Comparison of ENCODE assay signal across 8 cellular contexts in the genomic region with DNA sequence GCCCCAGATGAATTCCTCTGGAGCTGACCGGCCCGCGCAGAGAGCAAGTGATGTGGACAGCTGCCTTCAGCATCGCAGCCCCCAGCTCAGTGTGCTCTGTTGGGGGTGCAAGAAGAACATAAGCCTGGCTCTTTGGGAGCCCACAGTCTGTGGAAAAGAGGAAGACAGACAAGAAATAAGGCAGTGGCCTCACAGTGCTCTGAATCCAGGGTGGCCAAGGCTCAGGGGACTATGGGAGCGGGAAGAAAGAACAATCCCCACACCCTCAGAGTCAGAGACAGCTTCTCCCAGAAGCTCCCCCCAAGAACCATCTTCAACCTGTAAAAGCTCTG. TPM values are rescaled to one million over a fixed set of nuclear protein-coding genes. Genes with fewer than 3 reads are reported as not detected.
DNase-seq lines count a peak whose midpoint lies in the region; ATAC-seq and TF ChIP-seq lines count a peak whose summit lies in the region.

No MANE protein-coding gene starts in this region.

- TF ChIP-seq POLR2A in prostate gland (IDR thresholded peaks at IDR 0.05), result no peak

- 18% methylated on average over 5 of the region's 5 CpGs for WGBS in prostate gland

- H3K9me3 ChIP-seq in DND-41 (ENCODE audit: insufficient read depth, low read length, severe bottlenecking), result no peaks in the 10 kb centered on the region
- H3K9me3 ChIP-seq in SJCRH30 (replicated peaks), result no peaks in the 10 kb centered on the region
- H3K9me3 ChIP-seq in prostate gland, result no peaks in the 10 kb centered on the region

- H4K20me1 ChIP-seq in DND-41 (ENCODE audit: insufficient read depth, low read length), result no peaks in the 10 kb centered on the region

- H3K27me3 ChIP-seq in DND-41 (ENCODE audit: insufficient read depth, low read length, poor library complexity), result no peaks in the 10 kb centered on the region
- H3K27me3 ChIP-seq in SJCRH30, result no peaks in the 10 kb centered on the region
- H3K27me3 ChIP-seq in prostate gland (replicated peaks; ENCODE audit: insufficient read depth), result no peaks in the 10 kb centered on the region

- ATAC-seq in DND-41 (ENCODE audit: insufficient read depth, low read depth), result no peak
- no peak for ATAC-seq in HG03025 (IDR thresholded peaks at IDR 0.05; ENCODE audit: low FRiP score, unreplicated experiment)
- ATAC-seq in HG03095 (IDR thresholded peaks at IDR 0.05; ENCODE audit: unreplicated experiment), result no peak

- H2AFZ ChIP-seq in DND-41 (ENCODE audit: low read depth, low read length), result peak overlapping the region; percentile 80

- H3K4me1 ChIP-seq in DND-41 (ENCODE audit: insufficient read depth, low read length), result peaks cover 68% of the 10 kb centered on the region
- H3K4me1 ChIP-seq in SJCRH30, result peaks cover 11% of the 10 kb centered on the region
- H3K4me1 ChIP-seq in prostate gland (replicated peaks), result peaks cover 9% of the 10 kb centered on the region

- H3K36me3 ChIP-seq in DND-41 (ENCODE audit: insufficient read depth, low read length) (peaks cover 11% of the 10 kb centered on the region; the same call in 1 of the 2 replicates), SJCRH30 (peaks cover 6% of the 10 kb centered on the region), prostate gland (no peaks in the 10 kb centered on the region)

- intact Hi-C loops in prostate gland (cut with DNase I), result loop anchor here (2.0 kb wide), 1 partner anchor 30 kb away; a partner anchor contains a TSS

- peak overlapping the region; percentile 83 for H3K27ac ChIP-seq in DND-41 (ENCODE audit: low read length)
- H3K27ac ChIP-seq in SJCRH30, result no peak overlapping the region; the same call in 1 of the 2 replicates
- peak overlapping the region; percentile 94 for H3K27ac ChIP-seq in prostate gland

- peak overlapping the region; percentile 82 for H3K4me2 ChIP-seq in DND-41 (ENCODE audit: insufficient read depth, low read length)

- peak overlapping the region; percentile 68 for H3K9ac ChIP-seq in DND-41 (ENCODE audit: low read depth, low read length)

- peak overlapping the region; percentile 36 to 78; a peak in 3 of 4 replicates for H3K4me3 ChIP-seq in DND-41 (ENCODE audit: low read depth in 1 of 2, low read length in 2 of 2)
- peak overlapping the region; percentile 70 for H3K4me3 ChIP-seq in SJCRH30
- peak overlapping the region; percentile 81 for H3K4me3 ChIP-seq in epithelial cell of proximal tubule (ENCODE audit: low read depth, low read length)
- H3K4me3 ChIP-seq in prostate gland, result peak overlapping the region; percentile 56 to 80

- TF ChIP-seq CTCF in DND-41 (IDR thresholded peaks at IDR 0.05; ENCODE audit: borderline replicate concordance, extremely low read depth, low read length, poor library complexity, severe bottlenecking) (no peak), epithelial cell of proximal tubule (conservative IDR thresholded peaks at IDR 0.05; ENCODE audit: low read depth, low read length) (no peak), prostate gland (IDR thresholded peaks at IDR 0.05) (peak in 1 of 4 experiments; percentile 10)

- peaks cover 40% of the 10 kb centered on the region for H3K79me2 ChIP-seq in DND-41 (ENCODE audit: insufficient read depth, low read length)

- DNase-seq in DND-41 (no peak), SJCRH30 (no peak), epithelial cell of proximal tubule (ENCODE audit: low read depth) (no peak), prostate gland (ENCODE audit: low spot score) (no peak), NCI-H2171 (lab: John Stamatoyannopoulos, UW) (no peak), NCI-H345 treated with DMSO at 0.1 percent for 48 hours (lab: John Stamatoyannopoulos, UW; ENCODE audit: unreplicated experiment) (no peak)

RNA-seq across cellular contexts. Expression of a gene that starts 0.3 kb away (rescaled TPM):
- total RNA-seq in SJCRH30 (2014; rRNA removed; shearing (Covaris generic)), result 4.6 and 4.7 TPM in 2 replicates
- 21.8 and 28.5 TPM in 2 replicates for total RNA-seq in epithelial cell of proximal tubule
- 10 to 100 TPM; 16.2 to 30.6 TPM for total RNA-seq in prostate gland

RNA-seq across cellular contexts. Expression of a gene that starts 2.5 kb away (rescaled TPM):
- total RNA-seq in SJCRH30 (2014; rRNA removed; shearing (Covaris generic)), result 40.7 and 42.4 TPM in 2 replicates
- total RNA-seq in epithelial cell of proximal tubule (30.8 and 49.5 TPM in 2 replicates), prostate gland (10 to 100 TPM; 52.2 to 70.1 TPM)

RNA-seq across cellular contexts. Expression of a gene that starts 22.1 kb away (rescaled TPM):
- total RNA-seq in SJCRH30 (2014; rRNA removed; shearing (Covaris generic)), result 6.8 and 8.6 TPM in 2 replicates
- total RNA-seq in epithelial cell of proximal tubule, result 26.6 and 32.7 TPM in 2 replicates
- 10 to 100 TPM in 1 of 2 donors, 1 to 10 TPM in 1; 9.1 to 13.0 TPM for total RNA-seq in prostate gland

RNA-seq across cellular contexts. Expression of a gene that starts 29.5 kb away (rescaled TPM):
- total RNA-seq in SJCRH30 (2014; rRNA removed; shearing (Covaris generic)), result 11.0 and 12.6 TPM in 2 replicates
- total RNA-seq in epithelial cell of proximal tubule (19.8 and 25.3 TPM in 2 replicates), prostate gland (100 to 1,000 TPM in 1 of 2 donors, 10 to 100 TPM in 1; 46.6 to 113 TPM)

RNA-seq across cellular contexts. Expression of a gene that starts 48.3 kb away (rescaled TPM):
- 0.25 and 1.1 TPM in 2 replicates for total RNA-seq in SJCRH30 (2014; rRNA removed; shearing (Covaris generic))
- 24.6 and 24.7 TPM in 2 replicates for total RNA-seq in epithelial cell of proximal tubule
- total RNA-seq in prostate gland, result 10 to 100 TPM; 22.8 to 33.9 TPM
